ENCODE assay signal across 10 cellular contexts in the genomic region with DNA sequence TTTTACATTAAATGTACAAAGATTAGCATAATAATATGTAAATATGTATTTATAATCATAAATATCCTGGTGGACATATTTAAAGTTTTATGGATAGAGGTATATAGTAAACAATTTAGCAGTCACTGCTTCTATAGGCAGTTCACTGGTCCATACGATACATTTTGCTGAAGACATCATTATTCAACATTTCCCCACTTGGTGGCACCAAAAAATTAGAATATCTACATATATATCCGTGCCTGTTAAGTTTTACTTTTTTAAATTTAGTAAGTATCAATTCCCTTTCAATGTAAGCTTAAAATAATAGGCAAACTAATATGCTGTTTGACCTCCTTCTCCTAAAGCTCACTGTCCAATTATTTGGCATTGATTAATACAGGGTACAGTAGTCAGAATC.
DNase-seq lines count a peak whose midpoint lies in the region; ATAC-seq, FAIRE-seq and TF ChIP-seq lines count a peak whose summit lies in the region.
"Had no signal": no experiment of that assay in that cellular context is flagged by ENCODE, and none has a peak within 500 bp of the region (broad histone marks: within the 10 kb centered on the region; RNA-seq: fewer than 3 reads in every experiment).

No MANE protein-coding gene starts in this region.

- H3K4me1 Mint-ChIP-seq in activated CD4-positive, alpha-beta T cell treated with anti-CD3 and anti-CD28 coated beads, Interleukin-2, amount 10 ng/mL, durations not matched to agents 24 days and 14 days: no peaks in the 10 kb centered on the region

- TF ChIP-seq CTCF in PC-3 (conservative IDR thresholded peaks at IDR 0.05; ENCODE audit: low read depth, low read length): peak; percentile 46; the same call in 1 of the 2 replicates

- H3K79me2 ChIP-seq in PC-3 (ENCODE audit: low read length): no peaks in the 10 kb centered on the region

- no peak overlapping the region for H2AFZ ChIP-seq in PC-3 (ENCODE audit: low read length)

- POLR2A ChIA-PET in PC-3 (lab: Charles Lee; ENCODE audit: unreplicated experiment): no interaction called here

- no peak overlapping the region for H3K4me2 ChIP-seq in PC-3 (ENCODE audit: low read length)

- CTCF ChIA-PET in PC-3 (lab: Charles Lee): interaction anchor here (0.6 kb wide), 1 partner anchor 318 kb away, joined by 4 read pairs; no protein-coding TSS in a partner anchor

- no peaks in the 10 kb centered on the region for H4K20me1 ChIP-seq in PC-3 (ENCODE audit: low read length)

- DNase-seq in GM12891 (ENCODE audit: insufficient read length, low spot score) (no peak), PC-3 (peak; percentile 38), lung microvascular endothelial cell (ENCODE audit: low read depth in 2 of 2) (peak; percentile 2 to 8), H54 (ENCODE audit: insufficient read length, low spot score) (no peak), hypothalamus (lab: John Stamatoyannopoulos, UW) (no peak)
- no peak for DNase-seq in activated CD4-positive, alpha-beta T cell treated with anti-CD3 and anti-CD28 coated beads, Interleukin-2, amount 10 ng/mL, durations not matched to agents 24 days and 14 days

- H3K36me3 Mint-ChIP-seq in activated CD4-positive, alpha-beta T cell treated with anti-CD3 and anti-CD28 coated beads, Interleukin-2, amount 10 ng/mL, durations not matched to agents 24 days and 14 days (ENCODE audit: low read depth): no peaks in the 10 kb centered on the region

- no peaks in the 10 kb centered on the region for H3K36me3 ChIP-seq in PC-3 (ENCODE audit: low read depth, low read length)

- ATAC-seq in HG02642 (IDR thresholded peaks at IDR 0.05; ENCODE audit: poor library complexity, unreplicated experiment): peak; percentile 63
- peak; percentile 42 for ATAC-seq in PC-3
- ATAC-seq in GM18873 (IDR thresholded peaks at IDR 0.05; ENCODE audit: low FRiP score, unreplicated experiment): no peak

- peak; percentile 16 for FAIRE-seq in GM12891 (lab: Jason Lieb, UNC)
- FAIRE-seq in H54 (lab: Jason Lieb, UNC): no peak
- FAIRE-seq: keratinocyte had no signal

- H3K27ac ChIP-seq in PC-3 (ENCODE audit: low read length): no peak overlapping the region
- H3K27ac ChIP-seq: SJCRH30 had no signal

- no peaks in the 10 kb centered on the region for H3K9me3 ChIP-seq in PC-3 (ENCODE audit: low read length)
- H3K9me3 ChIP-seq: SJCRH30 had no signal

- H3K27me3 Mint-ChIP-seq in activated CD4-positive, alpha-beta T cell treated with anti-CD3 and anti-CD28 coated beads, Interleukin-2, amount 10 ng/mL, durations not matched to agents 24 days and 14 days: no peaks in the 10 kb centered on the region

- no peak overlapping the region for H3K4me3 Mint-ChIP-seq in activated CD4-positive, alpha-beta T cell treated with anti-CD3 and anti-CD28 coated beads, Interleukin-2, amount 10 ng/mL, durations not matched to agents 24 days and 14 days

- H3K27ac Mint-ChIP-seq in activated CD4-positive, alpha-beta T cell treated with anti-CD3 and anti-CD28 coated beads, Interleukin-2, amount 10 ng/mL, durations not matched to agents 24 days and 14 days: no peak overlapping the region

- H3K4me3 ChIP-seq in PC-3 (ENCODE audit: low read length): no peak overlapping the region
- H3K4me3 ChIP-seq: SJCRH30 had no signal

- H3K9me3 Mint-ChIP-seq in activated CD4-positive, alpha-beta T cell treated with anti-CD3 and anti-CD28 coated beads, Interleukin-2, amount 10 ng/mL, durations not matched to agents 24 days and 14 days: no peaks in the 10 kb centered on the region

- H3K4me1 ChIP-seq in PC-3 (ENCODE audit: insufficient read depth, low read length): no peaks in the 10 kb centered on the region
- H3K4me1 ChIP-seq: SJCRH30 had no signal

- BruUV-seq in PC-3 (replicated peaks; lab: Mats Ljungman, UMichigan): no TSS peak

- no peaks in the 10 kb centered on the region for H3F3A ChIP-seq in PC-3 (ENCODE audit: low read length, unreplicated experiment)

- no peaks in the 10 kb centered on the region for H3K27me3 ChIP-seq in PC-3 (ENCODE audit: low read length)
- H3K27me3 ChIP-seq: SJCRH30 had no signal

- TF ChIP-seq POLR2A in GM12891 (IDR thresholded peaks at IDR 0.05; ENCODE audit: low read depth, low read length) (no peak), H54 (IDR thresholded peaks at IDR 0.05; ENCODE audit: low read depth, low read length) (no peak)

- H3K9me2 ChIP-seq in PC-3 (replicated peaks; ENCODE audit: low read length): no peaks in the 10 kb centered on the region

- intact Hi-C loops in PC-3 (cut with micrococcal nuclease): loop anchor here (1.0 to 10.0 kb wide), 5 partner anchors 35 to 376 kb away; partner anchors contain the start of genes COL19A1 and LMBRD1
- intact Hi-C loops in activated CD4-positive, alpha-beta T cell treated with anti-CD3 and anti-CD28 coated beads, Interleukin-2, amount 10 ng/mL, durations not matched to agents 24 days and 14 days (cut with micrococcal nuclease): loop anchor here (5.0 to 10.0 kb wide), 3 partner anchors 65 to 375 kb away; partner anchors contain the start of genes COL19A1 and LMBRD1

- H3K9ac ChIP-seq in PC-3 (ENCODE audit: low read length): no peak overlapping the region

TF ChIP-seq in GM12891, 5 proteins besides CTCF, POLR2A, EP300 and RAD21:
- TF ChIP-seq PAX5 (IDR thresholded peaks at IDR 0.05; ENCODE audit: insufficient read depth, low read length, severe bottlenecking) (no peak), POLR2AphosphoS5 (IDR thresholded peaks at IDR 0.05; ENCODE audit: low read depth, low read length) (no peak), TAF1 (IDR thresholded peaks at IDR 0.05; ENCODE audit: low read depth, low read length) (no peak), POU2F2 (IDR thresholded peaks at IDR 0.05; ENCODE audit: low read depth, low read length) (no peak), SPI1 (IDR thresholded peaks at IDR 0.05; ENCODE audit: low read depth, low read length) (no peak)

Comparison
In these comparisons a context has a peak if more than half of its experiments do, and no peak if none do; other contexts are left out.
1. DNase-seq: peak in PC-3 (single experiment) and lung microvascular endothelial cell (2 of 2); none in GM12891 (single experiment), H54 (single experiment), hypothalamus (0 of 51) and activated CD4-positive, alpha-beta T cell treated with anti-CD3 and anti-CD28 coated beads, Interleukin-2, amount 10 ng/mL, durations not matched to agents 24 days and 14 days (single experiment).